ENCODE assay signal across 33 cellular contexts in the genomic region with DNA sequence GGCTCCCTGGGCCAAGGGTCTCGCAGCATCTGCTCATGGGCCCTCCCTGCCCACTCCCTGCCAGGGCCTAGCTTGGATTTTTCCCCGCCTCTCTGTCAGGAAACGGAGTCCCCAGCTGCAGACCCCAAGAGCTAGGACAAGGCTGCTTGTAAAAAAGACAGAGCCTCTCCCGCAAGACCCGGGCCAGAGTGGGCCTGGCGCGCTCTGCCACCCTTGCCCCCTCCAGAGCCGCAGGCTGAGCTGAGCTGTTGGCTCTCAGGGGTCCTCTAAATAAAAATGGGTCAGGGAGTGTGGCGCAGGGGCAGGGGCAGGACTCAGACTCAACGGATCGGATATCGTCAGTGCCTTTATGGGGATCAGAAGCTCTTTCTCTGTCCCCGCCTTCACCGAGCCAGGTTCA.
"Had no signal": no experiment of that assay in that cellular context is flagged by ENCODE, and none has a peak within 500 bp of the region (broad histone marks: within the 10 kb centered on the region; RNA-seq: fewer than 3 reads in every experiment).

No MANE protein-coding gene starts in this region.

- DNase-seq: activated B cell treated with CpG ODN at 0.5 μM for 24 hours; activated CD4-positive, alpha-beta memory T cell treated with anti-CD3 and anti-CD28 coated beads for 36 hours; activated CD4-positive, alpha-beta T cell treated with anti-CD3 and anti-CD28 coated beads for 4 hours; activated CD4-positive, alpha-beta T cell treated with anti-CD3 and anti-CD28 coated beads, Interleukin-2, amount 10 ng/mL, durations not matched to agents 24 days and 14 days; activated CD4-positive, CD25-positive, alpha-beta regulatory T cell treated with anti-CD3 and anti-CD28 coated beads, Interleukin-2, amount 50 U/mL, for 72 hours; activated CD8-positive, alpha-beta memory T cell treated with anti-CD3 and anti-CD28 coated beads, Interleukin-2, amount 50 U/mL, for 4 hours; activated CD8-positive, alpha-beta T cell treated with anti-CD3 and anti-CD28 coated beads for 36 hours; activated effector memory CD4-positive, alpha-beta T cell treated with anti-CD3 and anti-CD28 coated beads, Interleukin-2, amount 50 U/mL, for 16 hours; activated gamma-delta T cell treated with Interleukin-2 at 50 U/mL for 16 hours; activated naive CD4-positive, alpha-beta T cell; activated naive CD4-positive, alpha-beta T cell treated with anti-CD3 and anti-CD28 coated beads for 36 hours; activated naive CD4-positive, alpha-beta T cell treated with anti-CD3 and anti-CD28 coated beads, Interleukin-2, amount 50 U/mL, for 16 hours; activated naive CD8-positive, alpha-beta T cell treated with anti-CD3 and anti-CD28 coated beads for 36 hours; activated T-cell treated with anti-CD3 and anti-CD28 coated beads for 4 hours; activated T-cell treated with anti-CD3 and anti-CD28 coated beads, Interleukin-2, amount 50 U/mL, for 1 hour; activated T-cell treated with anti-CD3 and anti-CD28 coated beads, Interleukin-2, amount 50 U/mL, for 4 hours; activated T-cell treated with anti-CD3 and anti-CD28 coated beads, Interleukin-2, amount 50 U/mL, for 72 hours; adrenal gland; amniotic stem cell; aorta; body of pancreas; brain microvascular endothelial cell; central memory CD4-positive, alpha-beta T cell; T-helper 1 cell; T-helper 2 cell; T-helper 9 cell had no signal

- H3K27me3 ChIP-seq: adrenal gland, body of pancreas, brain microvascular endothelial cell, breast epithelium had no signal

- H3K27ac Mint-ChIP-seq: activated B cell treated with CpG ODN at 0.5 μM for 24 hours; activated CD4-positive, alpha-beta memory T cell treated with anti-CD3 and anti-CD28 coated beads for 36 hours; activated CD4-positive, alpha-beta T cell treated with anti-CD3 and anti-CD28 coated beads, Interleukin-2, amount 10 ng/mL, durations not matched to agents 24 days and 14 days; activated CD8-positive, alpha-beta T cell treated with anti-CD3 and anti-CD28 coated beads for 36 hours; activated naive CD4-positive, alpha-beta T cell treated with anti-CD3 and anti-CD28 coated beads for 36 hours; activated naive CD8-positive, alpha-beta T cell treated with anti-CD3 and anti-CD28 coated beads for 36 hours; activated T-cell treated with anti-CD3 and anti-CD28 coated beads, Interleukin-2, amount 50 U/mL, for 72 hours; activated T-helper 1 cell treated with anti-CD3 and anti-CD28 coated beads, Interleukin-12 subunit alpha, Interleukin-12 subunit beta, Interleukin-2, Interleukin-4 antibody, amounts not matched to agents 30 ng/mL and 10 ng/mL and 1 ng/mL, durations not matched to agents 14 hours and 24 hours and 36 hours; activated T-helper 17 cell treated with anti-CD3 and anti-CD28 coated beads, Interleukin-2, amount 50 U/mL, for 72 hours; T-helper 1 cell treated with Interleukin-12 subunit alpha and Interleukin-12 subunit beta and Interleukin-4 antibody, amounts not matched to agents 30 μg/mL and 1 μg/mL, for 36 hours; T-helper 2 cell treated with Interferon-gamma antibody and Interleukin-4, amounts not matched to agents 5 μg/mL and 100 μg/mL, for 36 hours had no signal

- H3K4me3 Mint-ChIP-seq: activated B cell treated with CpG ODN at 0.5 μM for 24 hours; activated CD4-positive, alpha-beta memory T cell treated with anti-CD3 and anti-CD28 coated beads for 36 hours; activated CD4-positive, alpha-beta T cell treated with anti-CD3 and anti-CD28 coated beads, Interleukin-2, amount 10 ng/mL, durations not matched to agents 24 days and 14 days; activated CD8-positive, alpha-beta T cell treated with anti-CD3 and anti-CD28 coated beads for 36 hours; activated naive CD4-positive, alpha-beta T cell treated with anti-CD3 and anti-CD28 coated beads for 36 hours; activated naive CD8-positive, alpha-beta T cell treated with anti-CD3 and anti-CD28 coated beads for 36 hours; activated T-cell treated with anti-CD3 and anti-CD28 coated beads, Interleukin-2, amount 50 U/mL, for 4 hours; activated T-cell treated with anti-CD3 and anti-CD28 coated beads, Interleukin-2, amount 50 U/mL, for 72 hours; activated T-helper 1 cell treated with anti-CD3 and anti-CD28 coated beads, Interleukin-12 subunit alpha, Interleukin-12 subunit beta, Interleukin-2, Interleukin-4 antibody, amounts not matched to agents 30 ng/mL and 10 ng/mL and 1 ng/mL, durations not matched to agents 14 hours and 24 hours and 36 hours; activated T-helper 17 cell treated with anti-CD3 and anti-CD28 coated beads, Interleukin-2, amount 50 U/mL, for 72 hours; T-helper 1 cell treated with Interleukin-12 subunit alpha and Interleukin-12 subunit beta and Interleukin-4 antibody, amounts not matched to agents 30 μg/mL and 1 μg/mL, for 36 hours; T-helper 2 cell treated with Interferon-gamma antibody and Interleukin-4, amounts not matched to agents 5 μg/mL and 100 μg/mL, for 36 hours had no signal

- H3K27ac ChIP-seq: adrenal gland, body of pancreas, brain microvascular endothelial cell, VCaP had no signal

- H3K36me3 Mint-ChIP-seq: activated CD4-positive, alpha-beta memory T cell treated with anti-CD3 and anti-CD28 coated beads for 36 hours had no signal

- H3K4me1 Mint-ChIP-seq: activated CD4-positive, alpha-beta T cell treated with anti-CD3 and anti-CD28 coated beads, Interleukin-2, amount 10 ng/mL, durations not matched to agents 24 days and 14 days; activated naive CD8-positive, alpha-beta T cell treated with anti-CD3 and anti-CD28 coated beads for 36 hours had no signal

- ATAC-seq: activated CD8-positive, alpha-beta T cell treated with anti-CD3 and anti-CD28 coated beads for 36 hours; activated naive CD4-positive, alpha-beta T cell treated with anti-CD3 and anti-CD28 coated beads, Interleukin-2, amount 50 U/mL, for 72 hours; activated T-cell treated with anti-CD3 and anti-CD28 coated beads, Interleukin-2, amount 50 U/mL, for 4 hours; activated T-cell treated with anti-CD3 and anti-CD28 coated beads, Interleukin-2, amount 50 U/mL, for 72 hours; activated T-helper 17 cell treated with anti-CD3 and anti-CD28 coated beads, Interleukin-2, amount 50 U/mL, for 72 hours; body of pancreas had no signal

- H3K4me1 ChIP-seq: body of pancreas, breast epithelium had no signal

- H3K36me3 ChIP-seq: adrenal gland, breast epithelium had no signal

- H3K27me3 Mint-ChIP-seq: activated B cell treated with CpG ODN at 0.5 μM for 24 hours; activated CD4-positive, alpha-beta memory T cell treated with anti-CD3 and anti-CD28 coated beads for 36 hours; activated CD4-positive, alpha-beta T cell treated with anti-CD3 and anti-CD28 coated beads, Interleukin-2, amount 10 ng/mL, durations not matched to agents 24 days and 14 days; activated CD8-positive, alpha-beta T cell treated with anti-CD3 and anti-CD28 coated beads for 36 hours; activated naive CD8-positive, alpha-beta T cell treated with anti-CD3 and anti-CD28 coated beads for 36 hours; activated T-helper 17 cell treated with anti-CD3 and anti-CD28 coated beads, Interleukin-2, amount 50 U/mL, for 72 hours had no signal

- H3K9me3 Mint-ChIP-seq: activated B cell treated with CpG ODN at 0.5 μM for 24 hours; activated CD4-positive, alpha-beta memory T cell treated with anti-CD3 and anti-CD28 coated beads for 36 hours; activated CD4-positive, alpha-beta T cell treated with anti-CD3 and anti-CD28 coated beads, Interleukin-2, amount 10 ng/mL, durations not matched to agents 24 days and 14 days; activated CD8-positive, alpha-beta T cell treated with anti-CD3 and anti-CD28 coated beads for 36 hours; activated naive CD4-positive, alpha-beta T cell treated with anti-CD3 and anti-CD28 coated beads for 36 hours; activated naive CD4-positive, alpha-beta T cell treated with anti-CD3 and anti-CD28 coated beads, Interleukin-2, amount 50 U/mL, for 72 hours; activated naive CD8-positive, alpha-beta T cell treated with anti-CD3 and anti-CD28 coated beads for 36 hours; activated T-cell treated with anti-CD3 and anti-CD28 coated beads, Interleukin-2, amount 50 U/mL, for 4 hours; activated T-cell treated with anti-CD3 and anti-CD28 coated beads, Interleukin-2, amount 50 U/mL, for 72 hours; activated T-helper 1 cell treated with anti-CD3 and anti-CD28 coated beads, Interleukin-12 subunit alpha, Interleukin-12 subunit beta, Interleukin-2, Interleukin-4 antibody, amounts not matched to agents 30 ng/mL and 10 ng/mL and 1 ng/mL, durations not matched to agents 14 hours and 24 hours and 36 hours; T-helper 1 cell treated with Interleukin-12 subunit alpha and Interleukin-12 subunit beta and Interleukin-4 antibody, amounts not matched to agents 30 μg/mL and 1 μg/mL, for 36 hours; T-helper 2 cell treated with Interferon-gamma antibody and Interleukin-4, amounts not matched to agents 5 μg/mL and 100 μg/mL, for 36 hours had no signal

- H3K4me3 ChIP-seq: adrenal gland, body of pancreas, breast epithelium had no signal

- H3K9me3 ChIP-seq: adrenal gland, body of pancreas, breast epithelium had no signal
